Comparison of ENCODE assay signal across 1 cellular context in the genomic region with DNA sequence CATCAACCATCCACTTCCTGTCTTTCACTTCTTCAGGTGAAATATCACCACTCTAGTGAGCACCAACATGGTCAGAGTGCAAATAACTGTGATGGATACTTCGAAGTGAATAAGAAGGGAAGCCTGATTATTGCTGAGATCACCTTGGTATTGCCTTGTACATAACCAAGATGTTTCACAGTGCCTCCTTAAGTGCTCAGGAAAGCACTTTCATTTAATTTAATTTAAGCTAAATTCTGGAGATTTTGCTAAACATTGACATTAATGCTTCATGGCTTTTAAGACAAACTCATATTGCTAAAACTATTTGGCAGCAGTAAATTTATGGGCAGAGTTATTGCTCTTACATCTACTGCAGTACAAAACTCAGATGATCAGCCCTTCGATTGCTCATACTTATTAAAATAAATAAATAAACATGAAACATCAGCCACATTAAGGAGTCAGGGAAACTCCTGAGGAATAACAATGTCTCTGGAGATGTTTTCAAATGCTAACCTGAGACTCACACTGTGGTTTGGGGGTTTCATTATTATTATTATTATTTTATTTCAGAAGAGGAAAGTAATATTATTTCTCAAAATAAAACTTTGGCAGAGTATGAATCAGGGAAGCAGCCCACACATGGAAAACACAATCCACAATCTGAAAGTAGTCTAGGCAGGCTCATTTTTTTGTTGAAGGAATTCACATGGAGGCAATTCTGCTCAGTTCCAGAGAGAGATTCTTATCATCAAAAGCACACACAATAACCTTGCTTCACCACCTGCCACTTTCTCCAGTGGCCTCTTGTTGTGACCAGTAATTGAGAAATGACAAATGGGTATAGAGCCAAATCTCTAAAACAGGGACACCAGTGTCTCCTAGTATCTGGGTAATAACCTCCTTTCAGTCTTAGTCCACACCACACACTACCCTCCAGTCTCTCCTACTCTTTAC.
TF ChIP-seq lines count a peak whose summit lies in the region.

No MANE protein-coding gene starts in this region.

TF ChIP-seq in GM12878, 131 proteins besides CTCF, POLR2A, EP300 and RAD21 (continued from another document):
- TF ChIP-seq, protein P1, sequence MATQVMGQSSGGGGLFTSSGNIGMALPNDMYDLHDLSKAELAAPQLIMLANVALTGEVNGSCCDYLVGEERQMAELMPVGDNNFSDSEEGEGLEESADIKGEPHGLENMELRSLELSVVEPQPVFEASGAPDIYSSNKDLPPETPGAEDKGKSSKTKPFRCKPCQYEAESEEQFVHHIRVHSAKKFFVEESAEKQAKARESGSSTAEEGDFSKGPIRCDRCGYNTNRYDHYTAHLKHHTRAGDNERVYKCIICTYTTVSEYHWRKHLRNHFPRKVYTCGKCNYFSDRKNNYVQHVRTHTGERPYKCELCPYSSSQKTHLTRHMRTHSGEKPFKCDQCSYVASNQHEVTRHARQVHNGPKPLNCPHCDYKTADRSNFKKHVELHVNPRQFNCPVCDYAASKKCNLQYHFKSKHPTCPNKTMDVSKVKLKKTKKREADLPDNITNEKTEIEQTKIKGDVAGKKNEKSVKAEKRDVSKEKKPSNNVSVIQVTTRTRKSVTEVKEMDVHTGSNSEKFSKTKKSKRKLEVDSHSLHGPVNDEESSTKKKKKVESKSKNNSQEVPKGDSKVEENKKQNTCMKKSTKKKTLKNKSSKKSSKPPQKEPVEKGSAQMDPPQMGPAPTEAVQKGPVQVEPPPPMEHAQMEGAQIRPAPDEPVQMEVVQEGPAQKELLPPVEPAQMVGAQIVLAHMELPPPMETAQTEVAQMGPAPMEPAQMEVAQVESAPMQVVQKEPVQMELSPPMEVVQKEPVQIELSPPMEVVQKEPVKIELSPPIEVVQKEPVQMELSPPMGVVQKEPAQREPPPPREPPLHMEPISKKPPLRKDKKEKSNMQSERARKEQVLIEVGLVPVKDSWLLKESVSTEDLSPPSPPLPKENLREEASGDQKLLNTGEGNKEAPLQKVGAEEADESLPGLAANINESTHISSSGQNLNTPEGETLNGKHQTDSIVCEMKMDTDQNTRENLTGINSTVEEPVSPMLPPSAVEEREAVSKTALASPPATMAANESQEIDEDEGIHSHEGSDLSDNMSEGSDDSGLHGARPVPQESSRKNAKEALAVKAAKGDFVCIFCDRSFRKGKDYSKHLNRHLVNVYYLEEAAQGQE (IDR thresholded peaks at IDR 0.05; ENCODE audit: low read depth, low read length): no peak
- TF ChIP-seq IRF4 (IDR thresholded peaks at IDR 0.05; ENCODE audit: low read depth, low read length) (no peak), SIX5 (IDR thresholded peaks at IDR 0.05; ENCODE audit: low read depth, low read length, severe bottlenecking) (no peak), SUPT20H (IDR thresholded peaks at IDR 0.05; ENCODE audit: borderline replicate concordance, control insufficient read depth, low read depth, low read length) (no peak), DPF2 (IDR thresholded peaks at IDR 0.05) (no peak), ZNF207 (IDR thresholded peaks at IDR 0.05; ENCODE audit: borderline replicate concordance) (no peak)
- TF ChIP-seq, protein P2, sequence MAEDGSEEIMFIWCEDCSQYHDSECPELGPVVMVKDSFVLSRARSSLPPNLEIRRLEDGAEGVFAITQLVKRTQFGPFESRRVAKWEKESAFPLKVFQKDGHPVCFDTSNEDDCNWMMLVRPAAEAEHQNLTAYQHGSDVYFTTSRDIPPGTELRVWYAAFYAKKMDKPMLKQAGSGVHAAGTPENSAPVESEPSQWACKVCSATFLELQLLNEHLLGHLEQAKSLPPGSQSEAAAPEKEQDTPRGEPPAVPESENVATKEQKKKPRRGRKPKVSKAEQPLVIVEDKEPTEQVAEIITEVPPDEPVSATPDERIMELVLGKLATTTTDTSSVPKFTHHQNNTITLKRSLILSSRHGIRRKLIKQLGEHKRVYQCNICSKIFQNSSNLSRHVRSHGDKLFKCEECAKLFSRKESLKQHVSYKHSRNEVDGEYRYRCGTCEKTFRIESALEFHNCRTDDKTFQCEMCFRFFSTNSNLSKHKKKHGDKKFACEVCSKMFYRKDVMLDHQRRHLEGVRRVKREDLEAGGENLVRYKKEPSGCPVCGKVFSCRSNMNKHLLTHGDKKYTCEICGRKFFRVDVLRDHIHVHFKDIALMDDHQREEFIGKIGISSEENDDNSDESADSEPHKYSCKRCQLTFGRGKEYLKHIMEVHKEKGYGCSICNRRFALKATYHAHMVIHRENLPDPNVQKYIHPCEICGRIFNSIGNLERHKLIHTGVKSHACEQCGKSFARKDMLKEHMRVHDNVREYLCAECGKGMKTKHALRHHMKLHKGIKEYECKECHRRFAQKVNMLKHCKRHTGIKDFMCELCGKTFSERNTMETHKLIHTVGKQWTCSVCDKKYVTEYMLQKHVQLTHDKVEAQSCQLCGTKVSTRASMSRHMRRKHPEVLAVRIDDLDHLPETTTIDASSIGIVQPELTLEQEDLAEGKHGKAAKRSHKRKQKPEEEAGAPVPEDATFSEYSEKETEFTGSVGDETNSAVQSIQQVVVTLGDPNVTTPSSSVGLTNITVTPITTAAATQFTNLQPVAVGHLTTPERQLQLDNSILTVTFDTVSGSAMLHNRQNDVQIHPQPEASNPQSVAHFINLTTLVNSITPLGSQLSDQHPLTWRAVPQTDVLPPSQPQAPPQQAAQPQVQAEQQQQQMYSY (CRISPR knock-in tag; IDR thresholded peaks at IDR 0.05): no peak
- TF ChIP-seq, protein P3, sequence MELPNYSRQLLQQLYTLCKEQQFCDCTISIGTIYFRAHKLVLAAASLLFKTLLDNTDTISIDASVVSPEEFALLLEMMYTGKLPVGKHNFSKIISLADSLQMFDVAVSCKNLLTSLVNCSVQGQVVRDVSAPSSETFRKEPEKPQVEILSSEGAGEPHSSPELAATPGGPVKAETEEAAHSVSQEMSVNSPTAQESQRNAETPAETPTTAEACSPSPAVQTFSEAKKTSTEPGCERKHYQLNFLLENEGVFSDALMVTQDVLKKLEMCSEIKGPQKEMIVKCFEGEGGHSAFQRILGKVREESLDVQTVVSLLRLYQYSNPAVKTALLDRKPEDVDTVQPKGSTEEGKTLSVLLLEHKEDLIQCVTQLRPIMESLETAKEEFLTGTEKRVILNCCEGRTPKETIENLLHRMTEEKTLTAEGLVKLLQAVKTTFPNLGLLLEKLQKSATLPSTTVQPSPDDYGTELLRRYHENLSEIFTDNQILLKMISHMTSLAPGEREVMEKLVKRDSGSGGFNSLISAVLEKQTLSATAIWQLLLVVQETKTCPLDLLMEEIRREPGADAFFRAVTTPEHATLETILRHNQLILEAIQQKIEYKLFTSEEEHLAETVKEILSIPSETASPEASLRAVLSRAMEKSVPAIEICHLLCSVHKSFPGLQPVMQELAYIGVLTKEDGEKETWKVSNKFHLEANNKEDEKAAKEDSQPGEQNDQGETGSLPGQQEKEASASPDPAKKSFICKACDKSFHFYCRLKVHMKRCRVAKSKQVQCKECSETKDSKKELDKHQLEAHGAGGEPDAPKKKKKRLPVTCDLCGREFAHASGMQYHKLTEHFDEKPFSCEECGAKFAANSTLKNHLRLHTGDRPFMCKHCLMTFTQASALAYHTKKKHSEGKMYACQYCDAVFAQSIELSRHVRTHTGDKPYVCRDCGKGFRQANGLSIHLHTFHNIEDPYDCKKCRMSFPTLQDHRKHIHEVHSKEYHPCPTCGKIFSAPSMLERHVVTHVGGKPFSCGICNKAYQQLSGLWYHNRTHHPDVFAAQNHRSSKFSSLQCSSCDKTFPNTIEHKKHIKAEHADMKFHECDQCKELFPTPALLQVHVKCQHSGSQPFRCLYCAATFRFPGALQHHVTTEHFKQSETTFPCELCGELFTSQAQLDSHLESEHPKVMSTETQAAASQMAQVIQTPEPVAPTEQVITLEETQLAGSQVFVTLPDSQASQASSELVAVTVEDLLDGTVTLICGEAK (IDR thresholded peaks at IDR 0.05; ENCODE audit: borderline replicate concordance): no peak
TF ChIP-seq in GM12878: peak in this region for 0.
